In genomic region chr11:20036625-20037335, GRCh38 we compare ENCODE assay signal across 1 cellular context.
TF ChIP-seq lines count a peak whose summit lies in the region.

No MANE protein-coding gene starts in this region.

TF ChIP-seq in HepG2, 621 proteins besides CTCF, POLR2A, EP300 and RAD21 (continues in another document):
- TF ChIP-seq SMAD9 (CRISPR knock-in tag; IDR thresholded peaks at IDR 0.05) = no peak
- no peak for TF ChIP-seq ZNF713 (CRISPR knock-in tag; IDR thresholded peaks at IDR 0.05)
- TF ChIP-seq ZNF766 (CRISPR knock-in tag; IDR thresholded peaks at IDR 0.05; ENCODE audit: borderline replicate concordance) = no peak
- 0 out of 2 replicates have a peak, but pooled peaks have one; percentile 19 for TF ChIP-seq DMTF1 (CRISPR knock-in tag; IDR thresholded peaks at IDR 0.05)
- TF ChIP-seq SNAPC2 (CRISPR knock-in tag; IDR thresholded peaks at IDR 0.05) = no peak
- 0 out of 2 replicates have a peak, but pooled peaks have one; percentile 48 for TF ChIP-seq ZNF383 (CRISPR knock-in tag; IDR thresholded peaks at IDR 0.05; ENCODE audit: borderline replicate concordance)
- no peak for TF ChIP-seq ZMYM2 (CRISPR knock-in tag; IDR thresholded peaks at IDR 0.05)
- TF ChIP-seq ZBTB34 (CRISPR knock-in tag; IDR thresholded peaks at IDR 0.05) = no peak
- TF ChIP-seq ZNF577 (CRISPR knock-in tag; IDR thresholded peaks at IDR 0.05; ENCODE audit: borderline replicate concordance, low read depth) = no peak
- TF ChIP-seq ZNF20 (CRISPR knock-in tag; IDR thresholded peaks at IDR 0.05) = no peak
- TF ChIP-seq ZFP1 (CRISPR knock-in tag; IDR thresholded peaks at IDR 0.05) = no peak
- no peak for TF ChIP-seq TIGD3 (CRISPR knock-in tag; IDR thresholded peaks at IDR 0.05; ENCODE audit: borderline replicate concordance)
- TF ChIP-seq KDM3A (CRISPR knock-in tag; IDR thresholded peaks at IDR 0.05; ENCODE audit: low read depth) = no peak
- no peak for TF ChIP-seq PLRG1 (conservative IDR thresholded peaks at IDR 0.05)
- no peak for TF ChIP-seq CREB3 (CRISPR knock-in tag; IDR thresholded peaks at IDR 0.05)
- 0 out of 2 replicates have a peak, but pooled peaks have one; percentile 0 for TF ChIP-seq ZBED4 (CRISPR knock-in tag; IDR thresholded peaks at IDR 0.05; ENCODE audit: borderline replicate concordance)
- no peak for TF ChIP-seq ZNF382 (CRISPR knock-in tag; IDR thresholded peaks at IDR 0.05; ENCODE audit: borderline replicate concordance)
- TF ChIP-seq ZNF672 (CRISPR knock-in tag; IDR thresholded peaks at IDR 0.05) = no peak
- no peak for TF ChIP-seq AHDC1 (CRISPR knock-in tag; IDR thresholded peaks at IDR 0.05; ENCODE audit: borderline replicate concordance)
- TF ChIP-seq KDM4B (CRISPR knock-in tag; IDR thresholded peaks at IDR 0.05) = no peak
- no peak for TF ChIP-seq ZNF720 (CRISPR knock-in tag; IDR thresholded peaks at IDR 0.05)
- peak; percentile 76; the same call in 1 of the 2 replicates for TF ChIP-seq RNF219 (CRISPR knock-in tag; IDR thresholded peaks at IDR 0.05)
- TF ChIP-seq ZBTB49 (CRISPR knock-in tag; IDR thresholded peaks at IDR 0.05; ENCODE audit: borderline replicate concordance) = no peak
- TF ChIP-seq ZNF274 (CRISPR knock-in tag; IDR thresholded peaks at IDR 0.05) = no peak
- no peak for TF ChIP-seq NAIF1 (CRISPR knock-in tag; IDR thresholded peaks at IDR 0.05; ENCODE audit: borderline replicate concordance)
- TF ChIP-seq ZNF431 (CRISPR knock-in tag; IDR thresholded peaks at IDR 0.05; ENCODE audit: borderline replicate concordance, low read depth) = peak; percentile 40; the same call in 1 of the 2 replicates
- TF ChIP-seq KMT2B (CRISPR knock-in tag; IDR thresholded peaks at IDR 0.05) = no peak
- TF ChIP-seq ZNF747 (CRISPR knock-in tag; IDR thresholded peaks at IDR 0.05; ENCODE audit: borderline replicate concordance) = no peak
- TF ChIP-seq ARID2 (CRISPR knock-in tag; IDR thresholded peaks at IDR 0.05; ENCODE audit: borderline replicate concordance) = 0 out of 2 replicates have a peak, but pooled peaks have one; percentile 23
- TF ChIP-seq YY1 (IDR thresholded peaks at IDR 0.05; ENCODE audit: insufficient read depth, insufficient replicate concordance, low read depth, low read length) = no peak
- TF ChIP-seq HNF4A (CRISPR knock-in tag; IDR thresholded peaks at IDR 0.05) = no peak
- TF ChIP-seq ZNF556 (CRISPR knock-in tag; IDR thresholded peaks at IDR 0.05; ENCODE audit: borderline replicate concordance) = no peak
- TF ChIP-seq RFX3 (CRISPR knock-in tag; IDR thresholded peaks at IDR 0.05) = no peak
- TF ChIP-seq ATF1 (CRISPR knock-in tag; IDR thresholded peaks at IDR 0.05) = no peak
- no peak for TF ChIP-seq IRF2 (CRISPR knock-in tag; IDR thresholded peaks at IDR 0.05)
- TF ChIP-seq ZEB1 (IDR thresholded peaks at IDR 0.05; ENCODE audit: insufficient replicate concordance, low read depth) = no peak
- no peak for TF ChIP-seq TFAP4 (IDR thresholded peaks at IDR 0.05; ENCODE audit: borderline replicate concordance, low read depth)
- TF ChIP-seq ZNF761 (CRISPR knock-in tag; conservative IDR thresholded peaks at IDR 0.05) = 0 out of 2 replicates have a peak, but pooled peaks have one; percentile 5
- TF ChIP-seq GATA4 (IDR thresholded peaks at IDR 0.05; ENCODE audit: borderline replicate concordance, low read depth) = no peak
- no peak for TF ChIP-seq HCFC1 (IDR thresholded peaks at IDR 0.05; ENCODE audit: low read depth, low read length)
